ENCODE assay signal across 1 cellular context in the genomic region with DNA sequence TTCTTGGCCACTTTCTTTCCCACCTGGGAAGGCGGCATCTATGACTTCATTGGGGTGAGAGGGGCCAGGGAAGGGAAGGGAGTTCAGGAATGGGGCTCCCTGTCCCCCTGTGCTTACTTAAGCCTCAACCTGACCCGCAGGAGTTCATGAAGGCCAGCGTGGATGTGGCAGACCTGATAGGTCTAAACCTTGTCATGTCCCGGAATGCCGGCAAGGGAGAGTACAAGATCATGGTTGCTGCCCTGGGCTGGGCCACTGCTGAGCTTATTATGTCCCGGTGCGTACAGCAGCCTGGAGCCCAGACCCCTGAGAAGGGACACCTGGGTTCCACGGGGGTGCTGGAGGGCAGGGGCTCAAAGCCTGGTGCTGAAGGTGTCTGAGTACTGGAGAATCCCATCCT.
TF ChIP-seq lines count a peak whose summit lies in the region.

No MANE protein-coding gene starts in this region.

TF ChIP-seq in HepG2, 621 proteins besides CTCF, POLR2A, EP300 and RAD21:
- TF ChIP-seq, protein P1, sequence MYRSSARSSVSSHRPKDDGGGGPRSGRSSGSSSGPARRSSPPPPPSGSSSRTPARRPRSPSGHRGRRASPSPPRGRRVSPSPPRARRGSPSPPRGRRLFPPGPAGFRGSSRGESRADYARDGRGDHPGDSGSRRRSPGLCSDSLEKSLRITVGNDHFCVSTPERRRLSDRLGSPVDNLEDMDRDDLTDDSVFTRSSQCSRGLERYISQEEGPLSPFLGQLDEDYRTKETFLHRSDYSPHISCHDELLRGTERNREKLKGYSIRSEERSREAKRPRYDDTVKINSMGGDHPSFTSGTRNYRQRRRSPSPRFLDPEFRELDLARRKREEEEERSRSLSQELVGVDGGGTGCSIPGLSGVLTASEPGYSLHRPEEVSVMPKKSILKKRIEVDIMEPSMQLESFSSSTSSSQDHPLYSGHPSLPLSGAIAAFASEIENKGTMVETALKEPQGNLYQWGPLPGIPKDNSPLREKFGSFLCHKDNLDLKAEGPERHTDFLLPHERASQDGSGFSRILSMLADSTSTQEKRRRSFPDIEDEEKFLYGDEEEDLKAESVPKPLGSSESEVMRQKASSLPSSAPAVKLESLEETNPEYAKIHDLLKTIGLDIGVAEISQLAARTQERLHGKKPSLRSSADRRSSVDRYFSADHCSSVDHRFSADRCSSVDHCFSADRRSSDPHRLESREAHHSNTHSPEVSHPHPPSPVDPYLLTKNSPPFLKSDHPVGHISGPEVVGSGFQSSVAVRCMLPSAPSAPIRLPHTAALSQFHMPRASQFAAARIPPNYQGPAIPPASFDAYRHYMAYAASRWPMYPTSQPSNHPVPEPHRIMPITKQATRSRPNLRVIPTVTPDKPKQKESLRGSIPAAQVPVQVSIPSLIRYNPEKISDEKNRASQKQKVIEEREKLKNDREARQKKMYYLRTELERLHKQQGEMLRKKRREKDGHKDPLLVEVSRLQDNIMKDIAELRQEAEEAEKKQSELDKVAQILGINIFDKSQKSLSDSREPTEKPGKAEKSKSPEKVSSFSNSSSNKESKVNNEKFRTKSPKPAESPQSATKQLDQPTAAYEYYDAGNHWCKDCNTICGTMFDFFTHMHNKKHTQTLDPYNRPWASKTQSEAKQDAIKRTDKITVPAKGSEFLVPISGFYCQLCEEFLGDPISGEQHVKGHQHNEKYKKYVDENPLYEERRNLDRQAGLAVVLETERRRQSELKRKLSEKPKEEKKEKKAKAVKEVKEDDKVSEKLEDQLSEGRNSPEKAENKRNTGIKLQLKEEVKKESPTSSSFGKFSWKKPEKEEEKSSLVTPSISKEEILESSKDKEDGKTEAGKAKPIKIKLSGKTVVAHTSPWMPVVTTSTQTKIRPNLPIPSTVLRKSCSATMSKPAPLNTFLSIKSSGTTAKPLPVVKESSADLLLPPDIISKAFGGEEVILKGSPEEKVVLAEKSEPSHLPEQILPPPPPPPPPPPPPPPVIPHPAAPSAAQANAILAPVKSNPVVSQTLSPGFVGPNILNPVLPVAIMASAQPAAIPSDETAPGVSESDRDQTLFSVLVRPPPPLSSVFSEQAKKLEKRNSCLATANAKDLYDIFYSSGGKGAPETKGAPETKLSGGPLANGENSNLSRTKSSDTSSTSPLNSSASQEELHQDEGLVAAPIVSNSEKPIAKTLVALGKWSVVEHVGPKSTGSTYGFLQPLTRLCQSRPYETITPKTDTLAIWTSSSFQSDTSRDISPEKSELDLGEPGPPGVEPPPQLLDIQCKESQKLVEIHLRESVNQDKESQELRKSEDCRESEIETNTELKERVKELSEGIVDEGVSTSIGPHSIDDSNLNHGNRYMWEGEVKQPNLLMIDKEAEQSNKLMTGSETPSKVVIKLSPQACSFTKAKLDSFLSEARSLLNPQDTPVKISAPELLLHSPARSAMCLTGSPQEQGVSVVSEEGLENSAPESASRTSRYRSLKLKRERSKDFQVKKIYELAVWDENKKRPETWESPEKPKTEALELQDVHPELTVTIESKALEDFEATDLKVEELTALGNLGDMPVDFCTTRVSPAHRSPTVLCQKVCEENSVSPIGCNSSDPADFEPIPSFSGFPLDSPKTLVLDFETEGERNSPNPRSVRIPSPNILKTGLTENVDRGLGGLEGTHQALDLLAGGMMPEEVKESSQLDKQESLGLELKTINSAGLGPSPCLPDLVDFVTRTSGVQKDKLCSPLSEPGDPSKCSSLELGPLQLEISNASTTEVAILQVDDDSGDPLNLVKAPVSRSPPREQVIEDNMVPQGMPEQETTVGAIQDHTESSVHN (CRISPR knock-in tag; IDR thresholded peaks at IDR 0.05) = no peak
- TF ChIP-seq ZNF24 (IDR thresholded peaks at IDR 0.05) (no peak), ZNF354B (CRISPR knock-in tag; IDR thresholded peaks at IDR 0.05) (no peak)
- TF ChIP-seq, protein P2, sequence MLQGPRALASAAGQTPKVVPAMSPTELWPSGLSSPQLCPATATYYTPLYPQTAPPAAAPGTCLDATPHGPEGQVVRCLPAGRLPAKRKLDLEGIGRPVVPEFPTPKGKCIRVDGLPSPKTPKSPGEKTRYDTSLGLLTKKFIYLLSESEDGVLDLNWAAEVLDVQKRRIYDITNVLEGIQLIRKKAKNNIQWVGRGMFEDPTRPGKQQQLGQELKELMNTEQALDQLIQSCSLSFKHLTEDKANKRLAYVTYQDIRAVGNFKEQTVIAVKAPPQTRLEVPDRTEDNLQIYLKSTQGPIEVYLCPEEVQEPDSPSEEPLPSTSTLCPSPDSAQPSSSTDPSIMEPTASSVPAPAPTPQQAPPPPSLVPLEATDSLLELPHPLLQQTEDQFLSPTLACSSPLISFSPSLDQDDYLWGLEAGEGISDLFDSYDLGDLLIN (CRISPR knock-in tag; IDR thresholded peaks at IDR 0.05; ENCODE audit: borderline replicate concordance) = no peak
